ENCODE assay signal across 18 cellular contexts in genomic region chr13:35917942-35918645, GRCh38.
A peak's percentile ranks its signal among the peaks of the same experiment; 100 is the strongest.
DNase-seq lines count a peak whose midpoint lies in the region; ATAC-seq, FAIRE-seq and TF ChIP-seq lines count a peak whose summit lies in the region.
"Had no signal": no experiment of that assay in that cellular context is flagged by ENCODE, and none has a peak within 500 bp of the region (broad histone marks: within the 10 kb centered on the region; RNA-seq: fewer than 3 reads in every experiment).

No MANE protein-coding gene starts in this region.

- intact Hi-C loops in PC-3 (cut with micrococcal nuclease), result no loop called here
- intact Hi-C loops in thyroid gland (cut with DNase I), result no loop called here

- no peak overlapping the region for H2BK15ac ChIP-seq in mesendoderm (replicated peaks; ENCODE audit: low read depth)

- no TSS peak for BruUV-seq in PC-3 (replicated peaks; lab: Mats Ljungman, UMichigan)

- H3K56ac ChIP-seq in mesendoderm (ENCODE audit: low read length), result no peak overlapping the region

- no peak overlapping the region for H3K27ac Mint-ChIP-seq in activated naive CD4-positive, alpha-beta T cell treated with anti-CD3 and anti-CD28 coated beads, Interleukin-2, amount 50 U/mL, for 72 hours
- H3K27ac Mint-ChIP-seq: activated naive CD4-positive, alpha-beta T cell treated with anti-CD3 and anti-CD28 coated beads, Interleukin-2, amount 50 U/mL, for 24 hours; stimulated activated naive CD8-positive, alpha-beta T cell treated with anti-CD3 and anti-CD28 coated beads, Interleukin-15, amount 100 ng/mL, for 72 hours; T-helper 1 cell treated with Interleukin-12 subunit alpha and Interleukin-12 subunit beta and Interleukin-4 antibody, amounts not matched to agents 30 μg/mL and 1 μg/mL, for 36 hours had no signal

- H3K4me2 ChIP-seq in PC-3 (ENCODE audit: low read length) (no peak overlapping the region), mesendoderm (ENCODE audit: low read length) (no peak overlapping the region)

- H3K79me1 ChIP-seq in mesendoderm (ENCODE audit: low read length), result no peaks in the 10 kb centered on the region

- H3K4me3 ChIP-seq in PC-3 (ENCODE audit: low read length) (no peak overlapping the region), fibroblast of the aortic adventitia (ENCODE audit: low read depth, low read length) (no peak overlapping the region), thyroid gland (replicated peaks in 1 of 3) (peak overlapping the region in 1 of 3 donors; percentile 2), mesendoderm (ENCODE audit: low read length) (no peak overlapping the region)
- H3K4me3 ChIP-seq: pancreas had no signal

- no peak overlapping the region for H2BK5ac ChIP-seq in mesendoderm (ENCODE audit: low read length)

- H3K9me2 ChIP-seq in PC-3 (replicated peaks; ENCODE audit: low read length), result no peaks in the 10 kb centered on the region

- DNase-seq in PC-3 (no peak), fibroblast of the aortic adventitia (ENCODE audit: low read depth) (peak; percentile 13), thyroid gland (no peak), mesendoderm (no peak), inferior parietal cortex (ENCODE audit: extremely low spot score) (no peak), GM19239 (ENCODE audit: insufficient read length, low spot score) (no peak)
- DNase-seq in activated naive CD4-positive, alpha-beta T cell treated with anti-CD3 and anti-CD28 coated beads, Interleukin-2, amount 50 U/mL, for 72 hours (ENCODE audit: low spot score in 2 of 2), result no peak
- DNase-seq: activated CD8-positive, alpha-beta memory T cell treated with anti-CD3 and anti-CD28 coated beads, Interleukin-2, amount 50 U/mL, for 48 hours; central memory CD4-positive, alpha-beta T cell; DND-41; NCI-H2029; pancreas; stimulated activated naive CD8-positive, alpha-beta T cell treated with anti-CD3 and anti-CD28 coated beads, Interleukin-15, amount 100 ng/mL, for 72 hours had no signal

- H3K27ac ChIP-seq in PC-3 (ENCODE audit: low read length), result no peak overlapping the region
- peak overlapping the region in 2 of 3 donors; percentile 38 to 55 for H3K27ac ChIP-seq in thyroid gland
- H3K27ac ChIP-seq in mesendoderm (ENCODE audit: low read depth, low read length), result no peak overlapping the region
- H3K27ac ChIP-seq: pancreas had no signal

- H3K9me3 ChIP-seq in PC-3 (ENCODE audit: low read length), result no peaks in the 10 kb centered on the region
- H3K9me3 ChIP-seq in thyroid gland, result no peaks in the 10 kb centered on the region
- H3K9me3 ChIP-seq: pancreas had no signal

- no peak for TF ChIP-seq POLR2A in thyroid gland (IDR thresholded peaks at IDR 0.05)

- 74 to 79% methylated on average over 8 of the region's 8 CpGs for WGBS in thyroid gland, 2 donors
- WGBS in mesendoderm (ENCODE audit: extremely low coverage, insufficient coverage, low lambda C conversion rate), result no CpG with 5 or more reads among the region's 8 CpGs

- H2BK120ac ChIP-seq in mesendoderm (ENCODE audit: low read depth, low read length), result no peak overlapping the region

- FAIRE-seq in GM19239 (lab: Jason Lieb, UNC), result no peak
- FAIRE-seq: islet of Langerhans, pancreas had no signal

- no peaks in the 10 kb centered on the region for H3K36me3 Mint-ChIP-seq in activated naive CD4-positive, alpha-beta T cell treated with anti-CD3 and anti-CD28 coated beads, Interleukin-2, amount 50 U/mL, for 72 hours
- H3K36me3 Mint-ChIP-seq: activated naive CD4-positive, alpha-beta T cell treated with anti-CD3 and anti-CD28 coated beads, Interleukin-2, amount 50 U/mL, for 24 hours; CD14-positive monocyte had no signal

- no peak overlapping the region for H3K4ac ChIP-seq in mesendoderm (ENCODE audit: low read depth, low read length)

- no peak overlapping the region for H2AFZ ChIP-seq in PC-3 (ENCODE audit: low read length)

- H3K27me3 ChIP-seq in PC-3 (ENCODE audit: low read length) (no peaks in the 10 kb centered on the region), thyroid gland (no peaks in the 10 kb centered on the region), mesendoderm (ENCODE audit: insufficient read depth, low read length, poor library complexity) (no peaks in the 10 kb centered on the region)
- H3K27me3 ChIP-seq: pancreas had no signal

- H3K79me2 ChIP-seq in PC-3 (ENCODE audit: low read length) (no peaks in the 10 kb centered on the region), mesendoderm (ENCODE audit: control insufficient read depth, insufficient read depth, low read length) (no peaks in the 10 kb centered on the region)

- H4K8ac ChIP-seq in mesendoderm (ENCODE audit: low read depth, low read length), result no peak overlapping the region

- H3K4me1 ChIP-seq in PC-3 (ENCODE audit: insufficient read depth, low read length), result peaks cover 9% of the 10 kb centered on the region
- peaks cover 9 to 10% of the 10 kb centered on the region in 2 donors for H3K4me1 ChIP-seq in thyroid gland
- H3K4me1 ChIP-seq in mesendoderm (ENCODE audit: control insufficient read depth, low read depth, low read length), result peaks cover 12% of the 10 kb centered on the region
- H3K4me1 ChIP-seq: pancreas had no signal

- no peak overlapping the region for H3K18ac ChIP-seq in mesendoderm (ENCODE audit: low read length)

- TF ChIP-seq CTCF in PC-3 (conservative IDR thresholded peaks at IDR 0.05; ENCODE audit: low read depth, low read length), result no peak
- no peak for TF ChIP-seq CTCF in fibroblast of the aortic adventitia (IDR thresholded peaks at IDR 0.05; ENCODE audit: insufficient read depth, low read length)
- TF ChIP-seq CTCF in thyroid gland (IDR thresholded peaks at IDR 0.05), result no peak

- H2AK5ac ChIP-seq in mesendoderm (ENCODE audit: low read length), result no peak overlapping the region

- ATAC-seq in GM19324 (IDR thresholded peaks at IDR 0.05; ENCODE audit: low FRiP score, unreplicated experiment), result peak; percentile 15
- peak; percentile 41; the same call in 1 of the 2 replicates for ATAC-seq in PC-3
- ATAC-seq in activated naive CD4-positive, alpha-beta T cell treated with anti-CD3 and anti-CD28 coated beads, Interleukin-2, amount 50 U/mL, for 72 hours, result no peak
- ATAC-seq: stimulated activated naive CD8-positive, alpha-beta T cell treated with anti-CD3 and anti-CD28 coated beads, Interleukin-15, amount 100 ng/mL, for 72 hours had no signal

- H3K23ac ChIP-seq in mesendoderm (ENCODE audit: low read length), result no peak overlapping the region

- CTCF ChIA-PET in PC-3 (lab: Charles Lee), result interaction anchor here (0.5 kb wide), 1 partner anchor 100 kb away, joined by 3 read pairs; no protein-coding TSS in a partner anchor

- H3K36me3 ChIP-seq in PC-3 (ENCODE audit: low read depth, low read length), result no peaks in the 10 kb centered on the region
- no peaks in the 10 kb centered on the region for H3K36me3 ChIP-seq in thyroid gland
- no peaks in the 10 kb centered on the region for H3K36me3 ChIP-seq in mesendoderm (ENCODE audit: control insufficient read depth, insufficient read depth, low read length)
- H3K36me3 ChIP-seq: pancreas had no signal

- no peaks in the 10 kb centered on the region for H4K20me1 ChIP-seq in PC-3 (ENCODE audit: low read length)

- POLR2A ChIA-PET in PC-3 (lab: Charles Lee; ENCODE audit: unreplicated experiment), result no interaction called here

- no peak overlapping the region for H4K5ac ChIP-seq in mesendoderm (ENCODE audit: low read length)

- peaks cover 0 to 7% of the 10 kb centered on the region in 2 donors for H3K9me3 Mint-ChIP-seq in activated naive CD4-positive, alpha-beta T cell treated with anti-CD3 and anti-CD28 coated beads, Interleukin-2, amount 50 U/mL, for 72 hours
- H3K9me3 Mint-ChIP-seq: activated naive CD4-positive, alpha-beta T cell treated with anti-CD3 and anti-CD28 coated beads, Interleukin-2, amount 50 U/mL, for 24 hours had no signal

- H3K9ac ChIP-seq in PC-3 (ENCODE audit: low read length), result no peak overlapping the region
- no peak overlapping the region for H3K9ac ChIP-seq in mesendoderm (ENCODE audit: low read length)

- no peaks in the 10 kb centered on the region for H3F3A ChIP-seq in PC-3 (ENCODE audit: low read length, unreplicated experiment)

Comparison
In these comparisons a context has a peak if more than half of its experiments do, and no peak if none do; other contexts are left out.
1. ATAC-seq: peak in GM19324 (single experiment) and PC-3 (single experiment); none in activated naive CD4-positive, alpha-beta T cell treated with anti-CD3 and anti-CD28 coated beads, Interleukin-2, amount 50 U/mL, for 72 hours (0 of 2).
2. H3K27ac ChIP-seq: peak in thyroid gland (2 of 3); none in PC-3 (single experiment) and mesendoderm (single experiment).